ENCODE assay signal across 18 cellular contexts in the genomic region with DNA sequence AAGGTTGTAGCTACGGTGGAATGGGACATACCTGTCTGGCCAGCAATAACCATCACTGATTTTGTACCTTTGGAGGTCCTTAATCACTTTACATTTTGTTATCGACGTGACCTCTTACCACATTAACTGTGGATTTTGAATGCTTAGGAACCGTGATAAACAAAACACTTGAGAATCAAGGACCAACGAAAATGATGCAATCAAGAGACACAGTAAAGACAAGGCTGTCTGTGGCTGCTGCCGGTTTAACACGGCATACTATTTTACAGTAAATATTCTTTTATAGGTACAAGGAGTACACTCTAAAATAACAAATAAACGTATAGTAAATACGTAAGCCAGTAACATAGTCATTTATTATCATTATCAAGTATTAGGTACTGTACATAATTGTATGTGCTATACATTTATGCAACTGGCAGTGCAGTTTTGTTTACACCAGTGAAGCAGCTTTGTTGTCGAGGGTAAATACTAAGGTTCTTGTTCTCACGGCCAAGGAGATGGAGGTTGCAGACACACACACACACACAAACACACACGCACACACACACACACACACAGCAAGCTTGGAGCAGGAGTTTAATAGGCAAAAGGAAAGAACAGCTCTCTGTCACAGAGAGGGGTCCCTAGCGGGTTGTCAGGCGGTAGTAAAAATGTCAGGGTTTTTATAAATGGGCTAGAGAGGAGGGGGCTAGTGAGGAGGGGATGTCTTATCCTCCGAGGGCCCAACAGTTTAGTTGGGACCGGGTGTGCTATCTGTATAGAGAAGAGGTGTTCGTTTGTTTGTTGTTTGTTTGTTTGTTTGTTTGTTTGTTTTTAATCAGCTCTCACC.
DNase-seq lines count a peak whose midpoint lies in the region; ATAC-seq and TF ChIP-seq lines count a peak whose summit lies in the region.
"Had no signal": no experiment of that assay in that cellular context is flagged by ENCODE, and none has a peak within 500 bp of the region (broad histone marks: within the 10 kb centered on the region; RNA-seq: fewer than 3 reads in every experiment).

No MANE protein-coding gene starts in this region.

- H3K4me3 Mint-ChIP-seq in nephron progenitor cell: peak overlapping the region; percentile 63
- H3K4me3 Mint-ChIP-seq in Caco-2 (ENCODE audit: unreplicated experiment): no peak overlapping the region

- H3K27ac Mint-ChIP-seq in nephron progenitor cell (peak overlapping the region; percentile 96), Caco-2 (ENCODE audit: unreplicated experiment) (no peak overlapping the region)

- H3K4me1 Mint-ChIP-seq in nephron progenitor cell (peaks cover 24% of the 10 kb centered on the region), Caco-2 (ENCODE audit: low read depth, unreplicated experiment) (no peaks in the 10 kb centered on the region)

- TF ChIP-seq CTCF in HEK293 (tag by site-specific recombination; IDR thresholded peaks at IDR 0.05) (no peak), nephron progenitor cell (IDR thresholded peaks at IDR 0.05) (no peak), Caco-2 (IDR thresholded peaks at IDR 0.05; ENCODE audit: insufficient read depth in 1 of 2, low read depth in 1 of 2, low read length in 1 of 2, severe bottlenecking in 1 of 2, unreplicated experiment in 1 of 2) (no peak)

- POLR2A ChIA-PET in HEK293 (lab: Yijun Ruan, JAX): no interaction called here
- POLR2A ChIA-PET in Caco-2 (lab: Charles Lee): no interaction called here

- H3K27me3 ChIP-seq in Caco-2 (replicated peaks; ENCODE audit: control insufficient read depth, insufficient read depth, low read length): no peaks in the 10 kb centered on the region

- intact Hi-C loops in Caco-2 (cut with micrococcal nuclease; ENCODE audit: unreplicated experiment): no loop called here

- no TSS peak for BruUV-seq in Caco-2 (replicated peaks; lab: Mats Ljungman, UMichigan)

- DNase-seq in NCI-H1105 treated with DMSO at 0.1 percent for 48 hours (lab: John Stamatoyannopoulos, UW) (peak; percentile 8), SK-N-MC (ENCODE audit: low read depth, low spot score) (no peak), nephron progenitor cell (peak; percentile 44), GF-D8 (lab: John Stamatoyannopoulos, UW) (no peak), Caco-2 (no peak), left lobe of liver (ENCODE audit: low spot score) (no peak)
- DNase-seq: MM.1S, NCI-H1436, NCI-H2029 treated with DMSO at 0.1 percent for 48 hours, NCI-H345, SK-N-SH, T-helper 1 cell had no signal

- H3K9me3 ChIP-seq in HEK293 (ENCODE audit: control insufficient read depth, insufficient read depth, low read depth, low read length) (no peaks in the 10 kb centered on the region), SK-N-MC (ENCODE audit: low read depth, low read length) (no peaks in the 10 kb centered on the region), Caco-2 (no peaks in the 10 kb centered on the region)
- H3K9me3 ChIP-seq: SK-N-SH had no signal

- no peak overlapping the region for H3K27ac ChIP-seq in HEK293 (ENCODE audit: extremely low read depth, low read depth, low read length)
- H3K27ac ChIP-seq in SK-N-MC: no peak overlapping the region
- H3K27ac ChIP-seq: BLaER1, KMS-11 had no signal

- H3K9me3 Mint-ChIP-seq in nephron progenitor cell (peaks cover 24% of the 10 kb centered on the region), Caco-2 (ENCODE audit: unreplicated experiment) (no peaks in the 10 kb centered on the region)

- H3K9ac ChIP-seq in SK-N-MC (ENCODE audit: insufficient read length): no peak overlapping the region
- H3K9ac ChIP-seq: BLaER1, KMS-11, SK-N-SH had no signal

- CTCF ChIA-PET in HEK293 (lab: Yijun Ruan, JAX): no interaction called here
- CTCF ChIA-PET in Caco-2 (lab: Charles Lee): no interaction called here

- no peak for ATAC-seq in left lobe of liver
- ATAC-seq: GM12878, Panc1, Right ventricle myocardium inferior had no signal

- H3K36me3 Mint-ChIP-seq in nephron progenitor cell (ENCODE audit: low read depth) (no peaks in the 10 kb centered on the region), Caco-2 (ENCODE audit: insufficient read depth, unreplicated experiment) (no peaks in the 10 kb centered on the region)

- peaks cover 3% of the 10 kb centered on the region for H3K27me3 Mint-ChIP-seq in nephron progenitor cell (ENCODE audit: low read depth, poor library complexity)
- no peaks in the 10 kb centered on the region for H3K27me3 Mint-ChIP-seq in Caco-2 (ENCODE audit: insufficient read depth, unreplicated experiment)

- H3K36me3 ChIP-seq in HEK293 (ENCODE audit: control insufficient read depth in 2 of 2, insufficient read depth in 1 of 2, low read length in 2 of 2) (no peaks in the 10 kb centered on the region), SK-N-MC (ENCODE audit: insufficient read depth, low read length) (no peaks in the 10 kb centered on the region), Caco-2 (ENCODE audit: control insufficient read depth, insufficient read depth, low read length) (no peaks in the 10 kb centered on the region)
- H3K36me3 ChIP-seq: BLaER1 had no signal

- H3K4me1 ChIP-seq in HEK293 (ENCODE audit: control insufficient read depth, insufficient read depth, low read length) (no peaks in the 10 kb centered on the region), Caco-2 (no peaks in the 10 kb centered on the region)
- H3K4me1 ChIP-seq: BLaER1 had no signal

- H3K4me3 ChIP-seq in HEK293 (ENCODE audit: low read depth, low read length) (no peak overlapping the region), SK-N-MC (0 out of 2 replicates have a peak overlapping the region, but pooled peaks have one; percentile 14), Caco-2 (ENCODE audit: low read depth, low read length) (no peak overlapping the region)
- H3K4me3 ChIP-seq: BLaER1, GM12878 had no signal

TF ChIP-seq in HEK293, 187 proteins besides CTCF, POLR2A, EP300 and RAD21:
- TF ChIP-seq ZNF114 (tag by site-specific recombination; IDR thresholded peaks at IDR 0.05) (no peak), ZNF335 (tag by site-specific recombination; conservative IDR thresholded peaks at IDR 0.05) (peak; percentile 36; the same call in 1 of the 2 replicates), TCF7L2 (IDR thresholded peaks at IDR 0.05; ENCODE audit: borderline replicate concordance, low read depth, low read length) (no peak), ZNF623 (tag by site-specific recombination; IDR thresholded peaks at IDR 0.05) (no peak), BCL11B (tag by site-specific recombination; IDR thresholded peaks at IDR 0.05; ENCODE audit: low read depth) (no peak)
- TF ChIP-seq, protein P1, sequence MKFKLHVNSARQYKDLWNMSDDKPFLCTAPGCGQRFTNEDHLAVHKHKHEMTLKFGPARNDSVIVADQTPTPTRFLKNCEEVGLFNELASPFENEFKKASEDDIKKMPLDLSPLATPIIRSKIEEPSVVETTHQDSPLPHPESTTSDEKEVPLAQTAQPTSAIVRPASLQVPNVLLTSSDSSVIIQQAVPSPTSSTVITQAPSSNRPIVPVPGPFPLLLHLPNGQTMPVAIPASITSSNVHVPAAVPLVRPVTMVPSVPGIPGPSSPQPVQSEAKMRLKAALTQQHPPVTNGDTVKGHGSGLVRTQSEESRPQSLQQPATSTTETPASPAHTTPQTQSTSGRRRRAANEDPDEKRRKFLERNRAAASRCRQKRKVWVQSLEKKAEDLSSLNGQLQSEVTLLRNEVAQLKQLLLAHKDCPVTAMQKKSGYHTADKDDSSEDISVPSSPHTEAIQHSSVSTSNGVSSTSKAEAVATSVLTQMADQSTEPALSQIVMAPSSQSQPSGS (tag by site-specific recombination; IDR thresholded peaks at IDR 0.05; ENCODE audit: low read depth): no peak
- TF ChIP-seq, protein P2, sequence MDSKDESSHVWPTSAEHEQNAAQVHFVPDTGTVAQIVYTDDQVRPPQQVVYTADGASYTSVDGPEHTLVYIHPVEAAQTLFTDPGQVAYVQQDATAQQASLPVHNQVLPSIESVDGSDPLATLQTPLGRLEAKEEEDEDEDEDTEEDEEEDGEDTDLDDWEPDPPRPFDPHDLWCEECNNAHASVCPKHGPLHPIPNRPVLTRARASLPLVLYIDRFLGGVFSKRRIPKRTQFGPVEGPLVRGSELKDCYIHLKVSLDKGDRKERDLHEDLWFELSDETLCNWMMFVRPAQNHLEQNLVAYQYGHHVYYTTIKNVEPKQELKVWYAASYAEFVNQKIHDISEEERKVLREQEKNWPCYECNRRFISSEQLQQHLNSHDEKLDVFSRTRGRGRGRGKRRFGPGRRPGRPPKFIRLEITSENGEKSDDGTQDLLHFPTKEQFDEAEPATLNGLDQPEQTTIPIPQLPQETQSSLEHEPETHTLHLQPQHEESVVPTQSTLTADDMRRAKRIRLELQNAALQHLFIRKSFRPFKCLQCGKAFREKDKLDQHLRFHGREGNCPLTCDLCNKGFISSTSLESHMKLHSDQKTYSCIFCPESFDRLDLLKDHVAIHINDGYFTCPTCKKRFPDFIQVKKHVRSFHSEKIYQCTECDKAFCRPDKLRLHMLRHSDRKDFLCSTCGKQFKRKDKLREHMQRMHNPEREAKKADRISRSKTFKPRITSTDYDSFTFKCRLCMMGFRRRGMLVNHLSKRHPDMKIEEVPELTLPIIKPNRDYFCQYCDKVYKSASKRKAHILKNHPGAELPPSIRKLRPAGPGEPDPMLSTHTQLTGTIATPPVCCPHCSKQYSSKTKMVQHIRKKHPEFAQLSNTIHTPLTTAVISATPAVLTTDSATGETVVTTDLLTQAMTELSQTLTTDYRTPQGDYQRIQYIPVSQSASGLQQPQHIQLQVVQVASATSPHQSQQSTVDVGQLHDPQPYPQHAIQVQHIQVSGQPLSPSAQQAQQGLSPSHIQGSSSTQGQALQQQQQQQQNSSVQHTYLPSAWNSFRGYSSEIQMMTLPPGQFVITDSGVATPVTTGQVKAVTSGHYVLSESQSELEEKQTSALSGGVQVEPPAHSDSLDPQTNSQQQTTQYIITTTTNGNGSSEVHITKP (tag by site-specific recombination; IDR thresholded peaks at IDR 0.05): no peak

Comparison
In these comparisons a context has a peak if more than half of its experiments do, and no peak if none do; other contexts are left out.
1. DNase-seq: peak in NCI-H1105 treated with DMSO at 0.1 percent for 48 hours (single experiment) and nephron progenitor cell (single experiment); none in SK-N-MC (single experiment), GF-D8 (single experiment), Caco-2 (0 of 2) and left lobe of liver (single experiment).